ENCODE assay signal across 12 cellular contexts in genomic region chr12:52650520-52651081, GRCh38. TPM values are rescaled to one million over a fixed set of nuclear protein-coding genes. Genes with fewer than 3 reads are reported as not detected.
DNase-seq lines count a peak whose midpoint lies in the region; ATAC-seq and TF ChIP-seq lines count a peak whose summit lies in the region.
"Had no signal": no experiment of that assay in that cellular context is flagged by ENCODE, and none has a peak within 500 bp of the region (broad histone marks: within the 10 kb centered on the region; RNA-seq: fewer than 3 reads in every experiment).

No MANE protein-coding gene starts in this region.

- no peak for TF ChIP-seq CTCF in hepatocyte (IDR thresholded peaks at IDR 0.05; ENCODE audit: poor library complexity)
- no peak for TF ChIP-seq CTCF in thyroid gland (IDR thresholded peaks at IDR 0.05)

- WGBS in hepatocyte (ENCODE audit: low lambda C conversion rate, missing lambda C conversion rate) = 62% methylated on average over 12 of the region's 12 CpGs
- WGBS in thyroid gland, 2 donors = 47 to 57% methylated on average over 11 to 12 of the region's 12 CpGs

- H3K9me3 ChIP-seq in hepatocyte (ENCODE audit: low read depth) = no peaks in the 10 kb centered on the region
- no peaks in the 10 kb centered on the region for H3K9me3 ChIP-seq in thyroid gland

- H3K27ac ChIP-seq in hepatocyte (no peak overlapping the region), thyroid gland (no peak overlapping the region)

- H3K36me3 ChIP-seq in hepatocyte (replicated peaks; ENCODE audit: insufficient read depth, low read depth) (no peaks in the 10 kb centered on the region), thyroid gland (no peaks in the 10 kb centered on the region)

- peak; percentile 48 for DNase-seq in activated CD8-positive, alpha-beta memory T cell treated with anti-CD3 and anti-CD28 coated beads for 24 hours
- no peak for DNase-seq in activated CD8-positive, alpha-beta memory T cell treated with anti-CD3 and anti-CD28 coated beads, Interleukin-2, amount 50 U/mL, for 4 hours
- no peak for DNase-seq in hepatocyte (ENCODE audit: low spot score)
- DNase-seq in thyroid gland = peak; percentile 48 to 70
- no peak for DNase-seq in NCI-H1048 (lab: John Stamatoyannopoulos, UW)
- DNase-seq: 8988T, mammary epithelial cell, NCI-H2081 had no signal

- no peak for ATAC-seq in GM21526 (IDR thresholded peaks at IDR 0.05; ENCODE audit: low FRiP score, unreplicated experiment)
- ATAC-seq: Right ventricle myocardium inferior, WTC11 had no signal

- H3K4me3 ChIP-seq in hepatocyte (no peak overlapping the region), thyroid gland (replicated peaks in 1 of 3) (no peak overlapping the region)

- H3K4me1 ChIP-seq in hepatocyte (ENCODE audit: insufficient read depth) (peaks cover 2% of the 10 kb centered on the region), thyroid gland (peaks cover 7 to 14% of the 10 kb centered on the region in 2 donors)

- H4K20me1 ChIP-seq in hepatocyte (ENCODE audit: insufficient read depth, poor library complexity, severe bottlenecking) = no peaks in the 10 kb centered on the region

- no peak for TF ChIP-seq POLR2A in thyroid gland (IDR thresholded peaks at IDR 0.05)

- intact Hi-C loops in thyroid gland (cut with DNase I) = no loop called here

- no peak overlapping the region for H2AFZ ChIP-seq in hepatocyte

- peak overlapping the region; percentile 41 for H3K4me2 ChIP-seq in hepatocyte

- H3K27me3 ChIP-seq in hepatocyte = peaks cover 17% of the 10 kb centered on the region
- H3K27me3 ChIP-seq in thyroid gland = no peaks in the 10 kb centered on the region

- no peaks in the 10 kb centered on the region for H3K79me2 ChIP-seq in hepatocyte

- no peaks in the 10 kb centered on the region for H3K9me2 ChIP-seq in hepatocyte (replicated peaks; ENCODE audit: insufficient read depth)

RNA-seq across cellular contexts. Expression of gene KRT2, which starts 1.4 kb away (rescaled TPM):
- total RNA-seq in hepatocyte = not detected in 2 replicates
- polyA plus RNA-seq in hepatocyte = not detected in 2 replicates
- total RNA-seq in thyroid gland = 1 to 10 TPM in 1 of 4 donors, not detected in 3; 1.3 TPM
- total RNA-seq: cardiac septum, mammary epithelial cell, Right ventricle myocardium inferior, WTC11 had no signal
- polyA plus RNA-seq: mammary epithelial cell had no signal

RNA-seq across cellular contexts. Expression of gene KRT1, which starts 29.6 kb away (rescaled TPM):
- 0.13 TPM in 1 of 2 replicates, not detected in the other for total RNA-seq in hepatocyte
- not detected in 2 replicates for polyA plus RNA-seq in hepatocyte
- total RNA-seq in thyroid gland = 1 to 10 TPM in 1 of 4 donors, not detected in 3; 2.8 TPM
- total RNA-seq: cardiac septum, mammary epithelial cell, Right ventricle myocardium inferior, WTC11 had no signal
- polyA plus RNA-seq: mammary epithelial cell had no signal

RNA-seq across cellular contexts. Expression of gene KRT73, which starts 32.2 kb away (rescaled TPM):
- not detected in 2 replicates for total RNA-seq in hepatocyte
- polyA plus RNA-seq in hepatocyte = not detected in 2 replicates
- not detected for total RNA-seq in thyroid gland
- total RNA-seq: cardiac septum, mammary epithelial cell, Right ventricle myocardium inferior, WTC11 had no signal
- polyA plus RNA-seq: mammary epithelial cell had no signal

RNA-seq across cellular contexts. Expression of gene KRT72, which starts 49.3 kb away (rescaled TPM):
- total RNA-seq in hepatocyte = not detected in 2 replicates
- polyA plus RNA-seq in hepatocyte = not detected in 2 replicates
- total RNA-seq in thyroid gland = not detected
- total RNA-seq: cardiac septum, mammary epithelial cell, Right ventricle myocardium inferior, WTC11 had no signal
- polyA plus RNA-seq: mammary epithelial cell had no signal

RNA-seq across cellular contexts. Expression of gene KRT77, which starts 52.7 kb away (rescaled TPM):
- total RNA-seq in hepatocyte (not detected in 2 replicates), thyroid gland (not detected)
- polyA plus RNA-seq in hepatocyte = not detected in 2 replicates
- total RNA-seq: cardiac septum, Right ventricle myocardium inferior, WTC11 had no signal
- polyA plus RNA-seq: mammary epithelial cell had no signal

Comparison
In these comparisons a context has a peak if more than half of its experiments do, and no peak if none do; other contexts are left out.
1. DNase-seq: peak in activated CD8-positive, alpha-beta memory T cell treated with anti-CD3 and anti-CD28 coated beads for 24 hours (single experiment) and thyroid gland (2 of 2); none in activated CD8-positive, alpha-beta memory T cell treated with anti-CD3 and anti-CD28 coated beads, Interleukin-2, amount 50 U/mL, for 4 hours (single experiment), hepatocyte (single experiment) and NCI-H1048 (single experiment).